ENCODE assay signal across 8 cellular contexts in the genomic region with DNA sequence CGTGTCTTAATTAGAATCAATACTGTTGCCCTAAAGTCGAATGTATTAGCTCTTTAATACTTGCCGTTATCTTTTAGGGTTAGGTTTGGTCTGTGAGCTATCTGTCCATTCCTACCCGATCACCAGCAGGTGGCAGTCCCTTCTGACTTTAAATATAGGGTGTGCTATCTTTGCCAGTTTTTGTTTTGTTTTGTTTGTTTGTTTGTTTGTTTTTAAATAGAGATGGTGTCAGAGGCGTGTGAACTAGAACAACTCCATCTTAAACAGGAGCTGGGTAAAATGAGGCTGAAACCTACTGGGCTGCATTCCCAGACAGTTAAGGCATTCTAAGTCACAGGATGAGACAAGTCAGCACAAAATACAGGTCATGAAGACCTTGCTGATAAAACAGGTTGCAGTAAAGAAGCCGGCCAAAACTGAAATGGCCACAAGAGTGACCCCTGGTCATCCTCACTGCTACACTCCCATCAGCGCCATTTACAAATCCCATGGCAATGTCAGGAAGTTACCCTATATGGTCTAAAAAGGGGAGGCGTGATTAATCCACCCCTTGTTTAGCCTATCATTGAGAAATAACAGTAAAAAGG. TPM values are rescaled to one million over a fixed set of nuclear protein-coding genes. Genes with fewer than 3 reads are reported as not detected.
A peak's percentile ranks its signal among the peaks of the same experiment; 100 is the strongest.
DNase-seq lines count a peak whose midpoint lies in the region; ATAC-seq lines count a peak whose summit lies in the region.

No MANE protein-coding gene starts in this region.

- ATAC-seq in right cardiac atrium: peak in 1 of 2 donors; percentile 39

- DNase-seq in NCI-H510A treated with DMSO at 0.1 percent for 48 hours (lab: John Stamatoyannopoulos, UW) (peak; percentile 25), NCI-H510A (lab: John Stamatoyannopoulos, UW) (no peak), HuH-7.5 (ENCODE audit: low spot score) (peak; percentile 66), SJCRH30 (peak; percentile 24 to 56), amniotic stem cell (lab: John Stamatoyannopoulos, UW) (peak; percentile 28), right cardiac atrium (peak in 2 of 3 donors; percentile 18 to 61), NCI-H187 treated with DMSO at 0.1 percent for 48 hours (lab: John Stamatoyannopoulos, UW) (no peak)

- H3K36me3 ChIP-seq in SJCRH30 (peaks cover 7% of the 10 kb centered on the region), rectal smooth muscle tissue (ENCODE audit: control insufficient read depth, insufficient read depth, low read length) (no peaks in the 10 kb centered on the region)

- intact Hi-C loops in right cardiac atrium (cut with DNase I): no loop called here

- H3K4me1 ChIP-seq in SJCRH30 (peaks cover 3% of the 10 kb centered on the region; the same call in 1 of the 2 replicates), right cardiac atrium (ENCODE audit: control insufficient read depth, insufficient read depth, low read length) (peaks cover 2% of the 10 kb centered on the region), rectal smooth muscle tissue (ENCODE audit: control insufficient read depth, insufficient read depth, low read length) (peaks cover 5% of the 10 kb centered on the region)

- H3K9me3 ChIP-seq in SJCRH30 (replicated peaks) (peaks cover 5% of the 10 kb centered on the region; the same call in 1 of the 2 replicates), right cardiac atrium (ENCODE audit: control insufficient read depth, low read length) (no peaks in the 10 kb centered on the region)

- H3K27ac ChIP-seq in SJCRH30 (peak overlapping the region; percentile 90; the same call in 1 of the 2 replicates), right cardiac atrium (ENCODE audit: low read length) (peak overlapping the region; percentile 56), rectal smooth muscle tissue (ENCODE audit: low read depth, low read length) (peak overlapping the region; percentile 99)

- H3K27me3 ChIP-seq in SJCRH30 (no peaks in the 10 kb centered on the region), right cardiac atrium (ENCODE audit: control insufficient read depth, insufficient read depth) (no peaks in the 10 kb centered on the region), rectal smooth muscle tissue (ENCODE audit: control insufficient read depth, insufficient read depth, low read length) (no peaks in the 10 kb centered on the region)

- H3K4me3 ChIP-seq in SJCRH30 (peak overlapping the region; percentile 99), right cardiac atrium (ENCODE audit: low read length) (peak overlapping the region; percentile 83), rectal smooth muscle tissue (ENCODE audit: low read length) (peak overlapping the region; percentile 98)

- 19% methylated on average over 8 of the region's 8 CpGs for WGBS in right cardiac atrium

- no peak overlapping the region for H3K9ac ChIP-seq in rectal smooth muscle tissue (ENCODE audit: low read length)

RNA-seq across cellular contexts. Expression of a gene that starts 1.5 kb away (rescaled TPM):
- total RNA-seq in SJCRH30 (2014; rRNA removed; shearing (Covaris generic)): 50.5 and 56.4 TPM in 2 replicates
- 10 to 100 TPM; 22.9 to 33.1 (median 25.8) TPM for total RNA-seq in right cardiac atrium
- 8.4 TPM for polyA plus RNA-seq in right cardiac atrium

Comparison
In these comparisons a context has a peak if more than half of its experiments do, and no peak if none do; other contexts are left out.
1. DNase-seq: peak in NCI-H510A treated with DMSO at 0.1 percent for 48 hours (single experiment), HuH-7.5 (single experiment), SJCRH30 (2 of 2), amniotic stem cell (single experiment) and right cardiac atrium (2 of 3); none in NCI-H510A (single experiment) and NCI-H187 treated with DMSO at 0.1 percent for 48 hours (single experiment).
2. Peak in every context shown above with its lines, with median percentiles within 50 percentile points of each other: H3K27ac ChIP-seq and H3K4me3 ChIP-seq.